Comparison of ENCODE assay signal across 8 cellular contexts in the genomic region with DNA sequence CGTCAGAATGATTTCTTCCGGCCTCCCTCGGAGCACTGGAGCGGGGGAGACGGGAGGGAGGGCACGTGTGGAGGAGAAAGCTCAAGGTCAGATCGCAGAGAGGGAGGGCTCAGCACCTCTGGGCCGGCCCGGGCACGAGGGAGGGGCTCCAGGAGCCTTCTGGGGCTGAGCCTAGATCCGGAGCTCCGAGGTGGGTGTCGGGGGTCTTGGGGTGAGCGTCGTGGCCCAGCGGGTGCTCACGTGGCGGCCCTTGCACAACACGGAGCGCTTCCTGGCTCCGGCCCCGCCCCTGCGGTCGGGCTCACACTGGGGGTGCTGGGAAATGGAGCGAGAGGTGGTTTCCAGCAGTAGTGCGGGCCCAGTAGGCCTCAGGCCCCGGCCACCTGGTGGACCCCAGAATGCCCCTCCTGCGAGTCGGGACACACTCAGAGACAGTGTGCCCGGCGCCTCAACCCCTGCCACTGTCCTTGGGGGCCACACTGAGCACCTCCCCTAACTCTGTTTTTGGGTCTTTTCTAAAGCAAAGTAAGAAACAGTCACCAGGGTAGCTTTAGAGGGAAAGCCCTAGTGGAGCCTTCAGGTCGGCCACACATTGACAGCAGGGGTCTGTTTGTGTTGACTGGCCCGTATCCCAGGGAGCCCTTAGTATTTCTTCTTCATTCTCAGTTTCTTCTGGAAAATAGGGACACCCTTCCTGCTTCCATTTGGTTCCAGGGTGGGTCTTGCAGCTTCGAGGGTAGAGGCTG. TPM values are rescaled to one million over a fixed set of nuclear protein-coding genes. Genes with fewer than 3 reads are reported as not detected.
DNase-seq lines count a peak whose midpoint lies in the region; ATAC-seq lines count a peak whose summit lies in the region.

No MANE protein-coding gene starts in this region.

- ATAC-seq in HG02678 (IDR thresholded peaks at IDR 0.05; ENCODE audit: unreplicated experiment), result peak; percentile 75

- peak overlapping the region; percentile 85 for H3K27ac ChIP-seq in epithelial cell of prostate

- DNase-seq in NCI-H510A treated with DMSO at 0.1 percent for 48 hours (lab: John Stamatoyannopoulos, UW) (peak; percentile 17), NCI-H510A (lab: John Stamatoyannopoulos, UW) (no peak), NCI-H2227 (lab: John Stamatoyannopoulos, UW; ENCODE audit: unreplicated experiment) (peak; percentile 37), epithelial cell of prostate (ENCODE audit: low read depth, low spot score) (no peak), myocyte (ENCODE audit: low read depth) (peak; percentile 60)
- peak; percentile 89 for DNase-seq in activated CD8-positive, alpha-beta memory T cell treated with anti-CD3 and anti-CD28 coated beads, Interleukin-2, amount 50 U/mL, for 48 hours
- peak; percentile 57 to 73 for DNase-seq in stimulated activated CD8-positive, alpha-beta memory T cell treated with anti-CD3 and anti-CD28 coated beads, Interleukin-7, amount 100 ng/mL, for 48 hours (ENCODE audit: extremely low read depth in 1 of 2, low read depth in 1 of 2)

RNA-seq across cellular contexts. Expression of a gene that starts 0.8 kb away (rescaled TPM):
- 9.8 and 24.5 TPM in 2 replicates for total RNA-seq in myocyte
- 14.8 TPM for polyA plus RNA-seq in myocyte (2012)

Comparison
In these comparisons a context has a peak if more than half of its experiments do, and no peak if none do; other contexts are left out.
1. DNase-seq: peak in NCI-H510A treated with DMSO at 0.1 percent for 48 hours (single experiment), NCI-H2227 (single experiment), activated CD8-positive, alpha-beta memory T cell treated with anti-CD3 and anti-CD28 coated beads, Interleukin-2, amount 50 U/mL, for 48 hours (single experiment), myocyte (single experiment) and stimulated activated CD8-positive, alpha-beta memory T cell treated with anti-CD3 and anti-CD28 coated beads, Interleukin-7, amount 100 ng/mL, for 48 hours (2 of 2); none in NCI-H510A (single experiment) and epithelial cell of prostate (single experiment).